11 cellular contexts compared by ENCODE assay signal in genomic region chr2:215784371-215784783, GRCh38.
DNase-seq lines count a peak whose midpoint lies in the region; ATAC-seq and TF ChIP-seq lines count a peak whose summit lies in the region.
"Had no signal": no experiment of that assay in that cellular context is flagged by ENCODE, and none has a peak within 500 bp of the region (broad histone marks: within the 10 kb centered on the region; RNA-seq: fewer than 3 reads in every experiment).

No MANE protein-coding gene starts in this region.

- H3K27ac ChIP-seq in brain microvascular endothelial cell (peak overlapping the region; percentile 78), suprapubic skin (peak overlapping the region; percentile 11), psoas muscle (no peak overlapping the region)
- H3K27ac ChIP-seq: body of pancreas had no signal

- H3K27me3 Mint-ChIP-seq in T-helper 2 cell treated with Interferon-gamma antibody and Interleukin-4, amounts not matched to agents 5 μg/mL and 100 μg/mL, for 36 hours (ENCODE audit: low read depth), result no peaks in the 10 kb centered on the region

- in situ Hi-C loops in brain microvascular endothelial cell (cut with HindIII; ENCODE audit: low pct_ligation_motif_present, low sequenced_read_pairs), result loop anchor here (25.0 kb wide), 1 partner anchor 128 kb away; no protein-coding TSS in a partner anchor

- H3K36me3 Mint-ChIP-seq in T-helper 2 cell treated with Interferon-gamma antibody and Interleukin-4, amounts not matched to agents 5 μg/mL and 100 μg/mL, for 36 hours (ENCODE audit: low read depth), result no peaks in the 10 kb centered on the region

- no peak overlapping the region for H3K4me3 Mint-ChIP-seq in T-helper 2 cell treated with Interferon-gamma antibody and Interleukin-4, amounts not matched to agents 5 μg/mL and 100 μg/mL, for 36 hours
- H3K4me3 Mint-ChIP-seq: nephron progenitor cell had no signal

- DNase-seq in HCEC 1CT (peak; percentile 88), brain microvascular endothelial cell (peak; percentile 52), iris pigment epithelial cell (ENCODE audit: low read depth) (peak; percentile 55), suprapubic skin (ENCODE audit: low spot score in 2 of 2) (no peak), head of caudate nucleus (no peak), anterior cingulate cortex (lab: John Stamatoyannopoulos, UW) (no peak), psoas muscle (no peak)
- no peak for DNase-seq in T-helper 2 cell treated with Interferon-gamma antibody and Interleukin-4, amounts not matched to agents 5 μg/mL and 100 μg/mL, for 36 hours (ENCODE audit: low spot score)
- DNase-seq: activated CD8-positive, alpha-beta memory T cell treated with anti-CD3 and anti-CD28 coated beads for 24 hours; body of pancreas; nephron progenitor cell had no signal

- H3K36me3 ChIP-seq in brain microvascular endothelial cell (replicated peaks), result no peaks in the 10 kb centered on the region
- no peaks in the 10 kb centered on the region for H3K36me3 ChIP-seq in suprapubic skin
- H3K36me3 ChIP-seq in psoas muscle (ENCODE audit: insufficient read depth in 1 of 2, low read depth in 1 of 2), result no peaks in the 10 kb centered on the region

- no peak overlapping the region for H3K27ac Mint-ChIP-seq in T-helper 2 cell treated with Interferon-gamma antibody and Interleukin-4, amounts not matched to agents 5 μg/mL and 100 μg/mL, for 36 hours
- H3K27ac Mint-ChIP-seq: nephron progenitor cell had no signal

- H3K4me1 ChIP-seq in suprapubic skin (peaks cover 3% of the 10 kb centered on the region), psoas muscle (no peaks in the 10 kb centered on the region)
- H3K4me1 ChIP-seq: body of pancreas had no signal

- TF ChIP-seq EP300 in suprapubic skin (IDR thresholded peaks at IDR 0.05), result no peak

- ATAC-seq in psoas muscle, result no peak
- ATAC-seq: body of pancreas had no signal

- H3K4me1 Mint-ChIP-seq in T-helper 2 cell treated with Interferon-gamma antibody and Interleukin-4, amounts not matched to agents 5 μg/mL and 100 μg/mL, for 36 hours (ENCODE audit: low read depth), result no peaks in the 10 kb centered on the region

- intact Hi-C loops in head of caudate nucleus (cut with DNase I), result no loop called here
- intact Hi-C loops in psoas muscle (cut with DNase I), result no loop called here

- WGBS in suprapubic skin, result 38% methylated on average over 3 of the region's 3 CpGs
- WGBS in psoas muscle, 3 donors, result 16 to 29% (median 24%) methylated on average over 3 of the region's 3 CpGs

- H3K27me3 ChIP-seq in brain microvascular endothelial cell (replicated peaks), result no peaks in the 10 kb centered on the region
- no peaks in the 10 kb centered on the region for H3K27me3 ChIP-seq in suprapubic skin
- H3K27me3 ChIP-seq in psoas muscle (ENCODE audit: insufficient read depth in 3 of 3, low read length in 2 of 3), result no peaks in the 10 kb centered on the region
- H3K27me3 ChIP-seq: body of pancreas had no signal

- H3K4me3 ChIP-seq in brain microvascular endothelial cell (ENCODE audit: low read depth, low read length) (no peak overlapping the region), suprapubic skin (no peak overlapping the region), psoas muscle (no peak overlapping the region)
- H3K4me3 ChIP-seq: body of pancreas had no signal

- no peak for TF ChIP-seq POLR2A in suprapubic skin (IDR thresholded peaks at IDR 0.05)

- no peaks in the 10 kb centered on the region for H3K9me3 ChIP-seq in suprapubic skin
- no peaks in the 10 kb centered on the region for H3K9me3 ChIP-seq in psoas muscle
- H3K9me3 ChIP-seq: body of pancreas had no signal

- TF ChIP-seq CTCF in brain microvascular endothelial cell (IDR thresholded peaks at IDR 0.05; ENCODE audit: low read depth, low read length, missing control alignments) (no peak), suprapubic skin (IDR thresholded peaks at IDR 0.05) (no peak), psoas muscle (IDR thresholded peaks at IDR 0.05) (no peak)

- H3K9me3 Mint-ChIP-seq in T-helper 2 cell treated with Interferon-gamma antibody and Interleukin-4, amounts not matched to agents 5 μg/mL and 100 μg/mL, for 36 hours, result no peaks in the 10 kb centered on the region
- H3K9me3 Mint-ChIP-seq: nephron progenitor cell had no signal

Comparison
In these comparisons a context has a peak if more than half of its experiments do, and no peak if none do; other contexts are left out.
1. DNase-seq: peak in HCEC 1CT (single experiment), brain microvascular endothelial cell (single experiment) and iris pigment epithelial cell (single experiment); none in suprapubic skin (0 of 2), T-helper 2 cell treated with Interferon-gamma antibody and Interleukin-4, amounts not matched to agents 5 μg/mL and 100 μg/mL, for 36 hours (single experiment), head of caudate nucleus (0 of 42), anterior cingulate cortex (0 of 58) and psoas muscle (0 of 2).